ENCODE assay signal across 1 cellular context in the genomic region with DNA sequence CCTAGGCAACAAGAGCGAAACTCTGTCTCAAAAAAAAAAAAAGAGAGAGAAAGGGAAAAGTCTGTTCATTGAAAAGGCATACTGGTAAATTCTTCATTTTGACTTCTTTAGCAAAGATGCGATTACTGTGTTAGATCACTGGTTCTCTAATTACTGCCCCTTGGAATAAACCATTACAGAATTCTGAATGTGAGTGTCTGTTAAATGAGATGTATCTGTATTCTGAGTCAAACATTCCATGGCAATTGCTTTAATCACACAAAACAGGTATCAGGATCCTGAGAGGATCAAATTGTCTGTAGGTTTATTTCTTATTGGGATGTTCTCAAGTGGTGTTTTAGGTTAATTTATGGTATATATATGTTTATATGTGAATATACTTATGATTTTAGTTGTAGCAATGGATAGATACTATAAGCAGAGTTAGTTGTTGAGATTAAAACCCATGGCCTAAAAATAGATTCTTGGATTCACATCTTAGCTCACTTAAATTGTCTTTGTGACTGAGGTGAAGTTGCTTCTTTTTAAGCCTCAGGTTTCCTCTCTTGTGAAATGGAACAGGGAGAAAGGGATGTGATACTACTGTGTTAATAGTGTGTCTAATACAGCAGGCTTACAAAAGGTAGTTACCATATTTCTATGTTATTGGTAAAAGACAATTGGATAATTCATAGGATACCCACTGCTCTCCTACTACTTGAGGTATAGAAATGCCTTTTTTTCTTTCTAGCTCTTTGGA.
TF ChIP-seq lines count a peak whose summit lies in the region.

No MANE protein-coding gene starts in this region.

TF ChIP-seq in HEK293, 187 proteins besides CTCF, POLR2A, EP300 and RAD21 (continued from another document):
- peak; percentile 98 for TF ChIP-seq ZNF664 (tag by site-specific recombination; IDR thresholded peaks at IDR 0.05)
- TF ChIP-seq GLI2 (tag by site-specific recombination; IDR thresholded peaks at IDR 0.05; ENCODE audit: borderline replicate concordance, low read depth) = no peak
- peak; percentile 70 for TF ChIP-seq PRDM10 (tag by site-specific recombination; IDR thresholded peaks at IDR 0.05)
- TF ChIP-seq ZNF302 (tag by site-specific recombination; IDR thresholded peaks at IDR 0.05; ENCODE audit: low read depth) = no peak
- no peak for TF ChIP-seq ZNF776 (tag by site-specific recombination; IDR thresholded peaks at IDR 0.05; ENCODE audit: borderline replicate concordance)
- no peak for TF ChIP-seq ZNF626 (tag by site-specific recombination; IDR thresholded peaks at IDR 0.05)
- no peak for TF ChIP-seq KLF7 (tag by site-specific recombination; IDR thresholded peaks at IDR 0.05; ENCODE audit: borderline replicate concordance)
- no peak for TF ChIP-seq YY2 (tag by site-specific recombination; IDR thresholded peaks at IDR 0.05)
- TF ChIP-seq, protein P1, sequence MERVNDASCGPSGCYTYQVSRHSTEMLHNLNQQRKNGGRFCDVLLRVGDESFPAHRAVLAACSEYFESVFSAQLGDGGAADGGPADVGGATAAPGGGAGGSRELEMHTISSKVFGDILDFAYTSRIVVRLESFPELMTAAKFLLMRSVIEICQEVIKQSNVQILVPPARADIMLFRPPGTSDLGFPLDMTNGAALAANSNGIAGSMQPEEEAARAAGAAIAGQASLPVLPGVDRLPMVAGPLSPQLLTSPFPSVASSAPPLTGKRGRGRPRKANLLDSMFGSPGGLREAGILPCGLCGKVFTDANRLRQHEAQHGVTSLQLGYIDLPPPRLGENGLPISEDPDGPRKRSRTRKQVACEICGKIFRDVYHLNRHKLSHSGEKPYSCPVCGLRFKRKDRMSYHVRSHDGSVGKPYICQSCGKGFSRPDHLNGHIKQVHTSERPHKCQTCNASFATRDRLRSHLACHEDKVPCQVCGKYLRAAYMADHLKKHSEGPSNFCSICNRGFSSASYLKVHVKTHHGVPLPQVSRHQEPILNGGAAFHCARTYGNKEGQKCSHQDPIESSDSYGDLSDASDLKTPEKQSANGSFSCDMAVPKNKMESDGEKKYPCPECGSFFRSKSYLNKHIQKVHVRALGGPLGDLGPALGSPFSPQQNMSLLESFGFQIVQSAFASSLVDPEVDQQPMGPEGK (tag by site-specific recombination; IDR thresholded peaks at IDR 0.05) = no peak
- no peak for TF ChIP-seq ZNF335 (tag by site-specific recombination; conservative IDR thresholded peaks at IDR 0.05)
- TF ChIP-seq TRIM28 (IDR thresholded peaks at IDR 0.05; ENCODE audit: borderline replicate concordance, low read length) = no peak
- TF ChIP-seq ZBTB44 (tag by site-specific recombination; IDR thresholded peaks at IDR 0.05) = no peak
- TF ChIP-seq HIC1 (tag by site-specific recombination; IDR thresholded peaks at IDR 0.05) = no peak
- TF ChIP-seq EGR2 (tag by site-specific recombination; IDR thresholded peaks at IDR 0.05; ENCODE audit: low read depth) = no peak
